ENCODE assay signal across 21 cellular contexts in the genomic region with DNA sequence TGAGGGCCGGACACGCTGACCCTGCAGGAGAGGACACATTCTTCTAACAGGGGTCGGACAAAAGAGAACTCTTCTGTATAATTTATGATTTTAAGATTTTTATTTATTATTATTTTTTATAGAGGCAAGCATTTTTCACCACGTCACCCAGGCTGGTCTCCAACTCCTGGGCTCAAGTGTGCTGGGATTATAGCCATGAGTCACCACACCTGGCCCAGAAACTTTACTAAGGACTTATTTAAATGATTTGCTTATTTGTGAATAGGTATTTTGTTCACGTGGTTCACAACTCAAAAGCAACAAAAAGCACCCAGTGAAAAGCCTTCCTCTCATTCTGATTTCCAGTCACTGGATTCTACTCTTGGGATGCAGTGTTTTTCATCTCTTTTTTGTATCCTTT. TPM values are rescaled to one million over a fixed set of nuclear protein-coding genes. Genes with fewer than 3 reads are reported as not detected.
DNase-seq lines count a peak whose midpoint lies in the region; ATAC-seq, FAIRE-seq and TF ChIP-seq lines count a peak whose summit lies in the region.
"Had no signal": no experiment of that assay in that cellular context is flagged by ENCODE, and none has a peak within 500 bp of the region (broad histone marks: within the 10 kb centered on the region; RNA-seq: fewer than 3 reads in every experiment).

No MANE protein-coding gene starts in this region.

- TF ChIP-seq POLR2A in A549 (IDR thresholded peaks at IDR 0.05; ENCODE audit: low read length) (no peak), gastroesophageal sphincter (IDR thresholded peaks at IDR 0.05) (no peak)

- 75% methylated on average over 5 of the region's 5 CpGs for WGBS in A549 (ENCODE audit: missing lambda C conversion rate)
- 12% methylated on average over 5 of the region's 5 CpGs for WGBS in mammary epithelial cell (ENCODE audit: low coverage, missing lambda C conversion rate)
- 65 to 82% (median 69%) methylated on average over 5 of the region's 5 CpGs for WGBS in psoas muscle, 3 donors
- WGBS in gastroesophageal sphincter (ENCODE audit: low coverage in 1 of 2), 2 donors, result 50 to 72% methylated on average over 2 to 5 of the region's 5 CpGs

- no peak overlapping the region for H3K27ac ChIP-seq in A549
- H3K27ac ChIP-seq in mammary epithelial cell (ENCODE audit: insufficient read depth, low read depth, low read length), result peak overlapping the region; percentile 6
- peak overlapping the region; percentile 24 for H3K27ac ChIP-seq in foreskin keratinocyte
- H3K27ac ChIP-seq in psoas muscle, result peak overlapping the region; percentile 58
- H3K27ac ChIP-seq in gastroesophageal sphincter, result no peak overlapping the region

- H3K36me3 ChIP-seq in mammary epithelial cell (ENCODE audit: insufficient read depth, low read length) (no peaks in the 10 kb centered on the region), psoas muscle (ENCODE audit: insufficient read depth in 1 of 2, low read depth in 1 of 2) (no peaks in the 10 kb centered on the region), gastroesophageal sphincter (no peaks in the 10 kb centered on the region)
- H3K36me3 ChIP-seq: BE2C had no signal

- no peaks in the 10 kb centered on the region for H3K27me3 ChIP-seq in mammary epithelial cell (ENCODE audit: insufficient read depth, low read length)
- H3K27me3 ChIP-seq in foreskin keratinocyte, result no peaks in the 10 kb centered on the region
- no peaks in the 10 kb centered on the region for H3K27me3 ChIP-seq in psoas muscle (ENCODE audit: insufficient read depth in 3 of 3, low read length in 2 of 3)
- peaks cover 12% of the 10 kb centered on the region for H3K27me3 ChIP-seq in gastroesophageal sphincter
- H3K27me3 ChIP-seq: BE2C had no signal

- H4K20me1 ChIP-seq in mammary epithelial cell (ENCODE audit: insufficient read depth, low read length), result no peaks in the 10 kb centered on the region

- no peak overlapping the region for H3K9ac ChIP-seq in mammary epithelial cell (ENCODE audit: insufficient read depth, low read length)

- BruUV-seq in mammary epithelial cell (replicated peaks; lab: Mats Ljungman, UMichigan), result no TSS peak

- H3K79me2 ChIP-seq in mammary epithelial cell (ENCODE audit: insufficient read depth, low read length), result no peaks in the 10 kb centered on the region

- dilution Hi-C loops in mammary epithelial cell (cut with HindIII; ENCODE audit: low sequenced_read_pairs), result no loop called here

- no peaks in the 10 kb centered on the region for H3K9me3 ChIP-seq in A549
- no peaks in the 10 kb centered on the region for H3K9me3 ChIP-seq in mammary epithelial cell (replicated peaks; ENCODE audit: insufficient read depth, low read length)
- no peaks in the 10 kb centered on the region for H3K9me3 ChIP-seq in psoas muscle
- no peaks in the 10 kb centered on the region for H3K9me3 ChIP-seq in gastroesophageal sphincter
- H3K9me3 ChIP-seq: BE2C, Caco-2 had no signal

- no peak for TF ChIP-seq RAD21 in A549 (conservative IDR thresholded peaks at IDR 0.05 in 1 of 2, IDR thresholded peaks at IDR 0.05 in 1 of 2)

- FAIRE-seq in A549 (lab: Jason Lieb, UNC), result no peak
- FAIRE-seq: GM19239, H1 had no signal

- no peak for TF ChIP-seq CTCF in A549 (IDR thresholded peaks at IDR 0.05)
- no peak for TF ChIP-seq CTCF in mammary epithelial cell (conservative IDR thresholded peaks at IDR 0.05 in 1 of 2, IDR thresholded peaks at IDR 0.05 in 1 of 2; ENCODE audit: extremely low read depth in 1 of 2, insufficient read depth in 1 of 2, low read depth in 1 of 2, low read length in 2 of 2)
- TF ChIP-seq CTCF in foreskin keratinocyte (conservative IDR thresholded peaks at IDR 0.05), result no peak
- no peak for TF ChIP-seq CTCF in psoas muscle (IDR thresholded peaks at IDR 0.05)
- no peak for TF ChIP-seq CTCF in gastroesophageal sphincter (IDR thresholded peaks at IDR 0.05)

- H3K4me2 ChIP-seq in A549 (no peak overlapping the region), mammary epithelial cell (ENCODE audit: insufficient read depth, low read depth, low read length) (no peak overlapping the region)

- CTCF ChIA-PET in A549 (lab: Yijun Ruan, JAX) (interaction anchor here (2.9 kb wide), 1 partner anchor 14 kb away, joined by 16 read pairs; no protein-coding TSS in a partner anchor), mammary epithelial cell (lab: Charles Lee; ENCODE audit: low non-redundant PET) (no interaction called here)

- no peak overlapping the region for H3K4me3 ChIP-seq in A549
- no peak overlapping the region for H3K4me3 ChIP-seq in mammary epithelial cell (replicated peaks in 1 of 3; ENCODE audit: insufficient read depth in 1 of 3, low read depth in 2 of 3, low read length in 3 of 3)
- no peak overlapping the region for H3K4me3 ChIP-seq in psoas muscle
- no peak overlapping the region for H3K4me3 ChIP-seq in gastroesophageal sphincter

- TF ChIP-seq EP300 in A549 (IDR thresholded peaks at IDR 0.05) (no peak), gastroesophageal sphincter (IDR thresholded peaks at IDR 0.05) (no peak)

- ATAC-seq in A549, result no peak
- ATAC-seq in foreskin keratinocyte, result peak; percentile 63
- ATAC-seq in psoas muscle, result no peak
- no peak for ATAC-seq in HG03280 (IDR thresholded peaks at IDR 0.05; ENCODE audit: unreplicated experiment)
- no peak for ATAC-seq in stimulated activated naive CD8-positive, alpha-beta T cell treated with anti-CD3 and anti-CD28 coated beads, Interleukin-15, Interleukin-2, amounts not matched to agents 100 U/mL and 50 U/mL, for 24 hours
- ATAC-seq in gastroesophageal sphincter, result no peak

- H3K4me1 ChIP-seq in A549, result peaks cover 20% of the 10 kb centered on the region
- H3K4me1 ChIP-seq in mammary epithelial cell (ENCODE audit: insufficient read depth, low read length), result peaks cover 41% of the 10 kb centered on the region
- H3K4me1 ChIP-seq in foreskin keratinocyte, result peaks cover 14% of the 10 kb centered on the region
- H3K4me1 ChIP-seq in psoas muscle, result peaks cover 26% of the 10 kb centered on the region
- H3K4me1 ChIP-seq in gastroesophageal sphincter, result peaks cover 0 to 17% (median 8%) of the 10 kb centered on the region in 3 donors

- H2AFZ ChIP-seq in mammary epithelial cell (ENCODE audit: low read depth, low read length), result peak overlapping the region; percentile 55

- in situ Hi-C loops in mammary epithelial cell (cut with MboI; ENCODE audit: low sequenced_read_pairs in 2 of 2), result no loop called here

- no peak for DNase-seq in A549 (ENCODE audit: low read depth in 1 of 2, low spot score in 1 of 2)
- peak; percentile 73 for DNase-seq in mammary epithelial cell
- peak; percentile 58 to 72 for DNase-seq in foreskin keratinocyte
- no peak for DNase-seq in psoas muscle
- DNase-seq in stimulated activated naive CD8-positive, alpha-beta T cell treated with anti-CD3 and anti-CD28 coated beads, Interleukin-15, Interleukin-2, amounts not matched to agents 100 U/mL and 50 U/mL, for 24 hours, result no peak
- no peak for DNase-seq in stimulated activated CD4-positive, alpha-beta T cell treated with anti-CD3 and anti-CD28 coated beads, Interleukin-12 subunit alpha, Interleukin-12 subunit beta, amount 100 ng/mL, for 4 hours
- DNase-seq: BE2C; Caco-2; CD4-positive, alpha-beta T cell; GF-D8; KG1; NCI-H1417; NCI-H187; NCI-H226; NCI-H524; NCI-H82; RPMI8226 had no signal

- POLR2A ChIA-PET in A549 (lab: Yijun Ruan, JAX), result no interaction called here

- intact Hi-C loops in mammary epithelial cell (cut with micrococcal nuclease) (no loop called here), psoas muscle (cut with DNase I) (no loop called here)

RNA-seq across cellular contexts. Expression of a gene that starts 2.3 kb away (rescaled TPM):
- polyA plus RNA-seq in A549 (2011; rRNA removed) (11.5 and 13.7 TPM in 2 replicates), A549 (2017; fragmentation: RNase III; extraction: RNeasy Plus Mini Kit Qiagen cat#74134 plus additional on column Dnase treatment) (2.3 to 3.4 TPM (median 3.0 TPM) in 3 replicates), mammary epithelial cell (85.4 TPM), foreskin keratinocyte (7.7 and 8.5 TPM in 2 replicates), psoas muscle (100 to 1,000 TPM; 236 to 500 (median 365) TPM)
- 4.7 and 7.2 TPM in 2 replicates for polyA plus RNA-seq in A549 (2012; cell fraction: cytosol; rRNA removed)
- polyA plus RNA-seq in A549 (2012; cell fraction: nucleus; rRNA removed), result 8.7 and 12.9 TPM in 2 replicates
- polyA minus RNA-seq in A549 (2011; rRNA and poly(A)+ RNA removed), result 8.2 and 8.7 TPM in 2 replicates
- total RNA-seq in mammary epithelial cell (10 to 100 TPM; 10.8 to 89.5 TPM), foreskin keratinocyte (6.8 and 7.4 TPM in 2 replicates), psoas muscle (100 to 1,000 TPM; 300 to 485 (median 454) TPM), gastroesophageal sphincter (100 to 1,000 TPM; 136 to 634 (median 302) TPM)
- polyA minus RNA-seq in mammary epithelial cell, result 77.9 TPM

RNA-seq across cellular contexts. Expression of a gene that starts 16.9 kb away (rescaled TPM):
- 2.1 and 2.7 TPM in 2 replicates for polyA plus RNA-seq in A549 (2011; rRNA removed)
- polyA plus RNA-seq in A549 (2012; cell fraction: cytosol; rRNA removed), result 2.8 and 3.6 TPM in 2 replicates
- polyA plus RNA-seq in A549 (2012; cell fraction: nucleus; rRNA removed), result 3.9 and 4.4 TPM in 2 replicates
- 2.4 to 2.9 TPM (median 2.7 TPM) in 3 replicates for polyA plus RNA-seq in A549 (2017; fragmentation: RNase III; extraction: RNeasy Plus Mini Kit Qiagen cat#74134 plus additional on column Dnase treatment)
- polyA minus RNA-seq in A549 (2011; rRNA and poly(A)+ RNA removed), result 1.9 and 2.3 TPM in 2 replicates
- total RNA-seq in mammary epithelial cell, result 1 to 10 TPM; 5.7 to 7.3 TPM
- 10.1 TPM for polyA plus RNA-seq in mammary epithelial cell
- 3.7 TPM for polyA minus RNA-seq in mammary epithelial cell
- total RNA-seq in foreskin keratinocyte, result 1.2 and 1.3 TPM in 2 replicates
- polyA plus RNA-seq in foreskin keratinocyte, result 1.3 and 1.8 TPM in 2 replicates
- 1 to 10 TPM in 2 of 4 donors, under 1 TPM in 2; 0.74 to 4.0 (median 2.2) TPM for total RNA-seq in psoas muscle
- 1 to 10 TPM; 2.4 to 3.9 (median 3.7) TPM for polyA plus RNA-seq in psoas muscle
- total RNA-seq in gastroesophageal sphincter, result 1 to 10 TPM; 2.0 to 7.6 (median 5.1) TPM

RNA-seq across cellular contexts. Expression of a gene that starts 35.0 kb away (rescaled TPM):
- 4.6 and 4.9 TPM in 2 replicates for polyA plus RNA-seq in A549 (2011; rRNA removed)
- polyA plus RNA-seq in A549 (2012; cell fraction: cytosol; rRNA removed), result 14.4 and 20.1 TPM in 2 replicates
- polyA plus RNA-seq in A549 (2012; cell fraction: nucleus; rRNA removed), result 71.8 and 82.1 TPM in 2 replicates
- 22.6 to 26.8 TPM (median 25.5 TPM) in 3 replicates for polyA plus RNA-seq in A549 (2017; fragmentation: RNase III; extraction: RNeasy Plus Mini Kit Qiagen cat#74134 plus additional on column Dnase treatment)
- 8.8 and 11.0 TPM in 2 replicates for polyA minus RNA-seq in A549 (2011; rRNA and poly(A)+ RNA removed)
- 10 to 100 TPM; 17.8 to 35.5 TPM for total RNA-seq in mammary epithelial cell
- polyA plus RNA-seq in mammary epithelial cell, result 10.2 TPM
- polyA minus RNA-seq in mammary epithelial cell, result 8.5 TPM
- total RNA-seq in foreskin keratinocyte, result 17.6 and 18.9 TPM in 2 replicates
- polyA plus RNA-seq in foreskin keratinocyte, result 10.3 and 11.5 TPM in 2 replicates
- total RNA-seq in psoas muscle, result 10 to 100 TPM; 15.1 to 23.7 (median 20.8) TPM
- 10 to 100 TPM; 18.1 to 27.9 (median 18.5) TPM for polyA plus RNA-seq in psoas muscle
- 10 to 100 TPM; 21.8 to 44.1 (median 32.2) TPM for total RNA-seq in gastroesophageal sphincter

RNA-seq across cellular contexts. Expression of a gene that starts 49.4 kb away (rescaled TPM):
- polyA plus RNA-seq in A549 (2011; rRNA removed) (3.4 and 4.5 TPM in 2 replicates), A549 (2017; fragmentation: RNase III; extraction: RNeasy Plus Mini Kit Qiagen cat#74134 plus additional on column Dnase treatment) (3.1 to 3.8 TPM (median 3.5 TPM) in 3 replicates), mammary epithelial cell (0.87 TPM), foreskin keratinocyte (0.27 and 0.30 TPM in 2 replicates), psoas muscle (1 to 10 TPM; 1.1 to 1.4 (median 1.1) TPM)
- 0.70 and 0.96 TPM in 2 replicates for polyA plus RNA-seq in A549 (2012; cell fraction: cytosol; rRNA removed)
- 0.71 and 0.89 TPM in 2 replicates for polyA plus RNA-seq in A549 (2012; cell fraction: nucleus; rRNA removed)
- polyA minus RNA-seq in A549 (2011; rRNA and poly(A)+ RNA removed), result 3.7 and 4.3 TPM in 2 replicates
- total RNA-seq in mammary epithelial cell (1 to 10 TPM; 2.2 to 5.7 TPM), foreskin keratinocyte (0.60 and 0.65 TPM in 2 replicates), psoas muscle (1 to 10 TPM; 1.6 to 2.9 (median 1.9) TPM), gastroesophageal sphincter (1 to 10 TPM; 4.2 to 5.1 (median 4.8) TPM)
- polyA minus RNA-seq in mammary epithelial cell, result 4.4 TPM

Comparison
In these comparisons a context has a peak if more than half of its experiments do, and no peak if none do; other contexts are left out.
1. DNase-seq: peak in mammary epithelial cell (single experiment) and foreskin keratinocyte (2 of 2); none in A549 (0 of 2), psoas muscle (0 of 2), stimulated activated naive CD8-positive, alpha-beta T cell treated with anti-CD3 and anti-CD28 coated beads, Interleukin-15, Interleukin-2, amounts not matched to agents 100 U/mL and 50 U/mL, for 24 hours (single experiment) and stimulated activated CD4-positive, alpha-beta T cell treated with anti-CD3 and anti-CD28 coated beads, Interleukin-12 subunit alpha, Interleukin-12 subunit beta, amount 100 ng/mL, for 4 hours (single experiment).
2. H3K27ac ChIP-seq: peak in mammary epithelial cell (single experiment), foreskin keratinocyte (single experiment) and psoas muscle (single experiment); none in A549 (0 of 2) and gastroesophageal sphincter (0 of 4).